In genomic region chr1:112849425-112849966, GRCh38 we compare ENCODE assay signal across 8 cellular contexts.
DNase-seq lines count a peak whose midpoint lies in the region; ATAC-seq, FAIRE-seq and TF ChIP-seq lines count a peak whose summit lies in the region.

No MANE protein-coding gene starts in this region.

- H3K27ac Mint-ChIP-seq in activated naive CD8-positive, alpha-beta T cell treated with anti-CD3 and anti-CD28 coated beads, Interleukin-2, amount 10 ng/mL, durations not matched to agents 7 days and 5 days, result no peak overlapping the region
- peak overlapping the region; percentile 87 for H3K27ac Mint-ChIP-seq in progenitor cell of endocrine pancreas

- no peaks in the 10 kb centered on the region for H3K9me3 Mint-ChIP-seq in activated naive CD8-positive, alpha-beta T cell treated with anti-CD3 and anti-CD28 coated beads, Interleukin-2, amount 10 ng/mL, durations not matched to agents 7 days and 5 days
- peaks cover 4% of the 10 kb centered on the region for H3K9me3 Mint-ChIP-seq in progenitor cell of endocrine pancreas (ENCODE audit: low read depth)

- H3K4me2 ChIP-seq in A549, result peak overlapping the region; percentile 82

- intact Hi-C loops in heart left ventricle (cut with DNase I), result no loop called here

- TF ChIP-seq CTCF in A549 (IDR thresholded peaks at IDR 0.05) (no peak), heart left ventricle (IDR thresholded peaks at IDR 0.05) (no peak), progenitor cell of endocrine pancreas (IDR thresholded peaks at IDR 0.05; ENCODE audit: unreplicated experiment) (no peak)

- FAIRE-seq in A549 (lab: Jason Lieb, UNC) (no peak), HTR-8/SVneo (lab: Jason Lieb, UNC) (no peak)

- H3K4me3 ChIP-seq in A549 (peak overlapping the region; percentile 47), heart left ventricle (peak overlapping the region; percentile 20 to 58 (median 48))

- CTCF ChIA-PET in A549 (lab: Yijun Ruan, JAX), result no interaction called here

- no peaks in the 10 kb centered on the region for H3K36me3 Mint-ChIP-seq in activated naive CD8-positive, alpha-beta T cell treated with anti-CD3 and anti-CD28 coated beads, Interleukin-2, amount 10 ng/mL, durations not matched to agents 7 days and 5 days
- peaks cover 9% of the 10 kb centered on the region for H3K36me3 Mint-ChIP-seq in progenitor cell of endocrine pancreas (ENCODE audit: insufficient read depth)

- POLR2A ChIA-PET in A549 (lab: Yijun Ruan, JAX), result no interaction called here
- POLR2A ChIA-PET in activated naive CD8-positive, alpha-beta T cell treated with anti-CD3 and anti-CD28 coated beads, Interleukin-2, amount 10 ng/mL, durations not matched to agents 7 days and 5 days (lab: Charles Lee), result no interaction called here

- TF ChIP-seq EP300 in A549 (IDR thresholded peaks at IDR 0.05), result no peak

- H3K9me3 ChIP-seq in A549 (no peaks in the 10 kb centered on the region), heart left ventricle (no peaks in the 10 kb centered on the region)

- no peaks in the 10 kb centered on the region for H3K4me1 ChIP-seq in A549
- peaks cover 0 to 12% (median 2%) of the 10 kb centered on the region in 12 donors for H3K4me1 ChIP-seq in heart left ventricle

- H3K27me3 Mint-ChIP-seq in activated naive CD8-positive, alpha-beta T cell treated with anti-CD3 and anti-CD28 coated beads, Interleukin-2, amount 10 ng/mL, durations not matched to agents 7 days and 5 days, result peaks cover 68% of the 10 kb centered on the region
- peaks cover 8% of the 10 kb centered on the region for H3K27me3 Mint-ChIP-seq in progenitor cell of endocrine pancreas

- peak overlapping the region; percentile 29 for H3K4me3 Mint-ChIP-seq in activated naive CD8-positive, alpha-beta T cell treated with anti-CD3 and anti-CD28 coated beads, Interleukin-2, amount 10 ng/mL, durations not matched to agents 7 days and 5 days
- peak overlapping the region; percentile 84 for H3K4me3 Mint-ChIP-seq in progenitor cell of endocrine pancreas (ENCODE audit: low read depth)

- DNase-seq in A549 (ENCODE audit: low read depth in 1 of 2, low spot score in 1 of 2), result peak in 1 of 2 experiments; percentile 9
- peak; percentile 51 for DNase-seq in HTR-8/SVneo (ENCODE audit: insufficient read length, low spot score)
- DNase-seq in activated naive CD8-positive, alpha-beta T cell treated with anti-CD3 and anti-CD28 coated beads, Interleukin-2, amount 10 ng/mL, durations not matched to agents 7 days and 5 days, result no peak
- DNase-seq in heart left ventricle, result peak in 1 of 5 donors; percentile 26
- DNase-seq in progenitor cell of endocrine pancreas (ENCODE audit: low spot score, unreplicated experiment), result peak; percentile 56
- no peak for DNase-seq in NCI-H187 (lab: John Stamatoyannopoulos, UW)

- TF ChIP-seq RAD21 in A549 (conservative IDR thresholded peaks at IDR 0.05 in 1 of 2, IDR thresholded peaks at IDR 0.05 in 1 of 2), result no peak

- H3K36me3 ChIP-seq in heart left ventricle, result no peaks in the 10 kb centered on the region

- TF ChIP-seq POLR2A in A549 (IDR thresholded peaks at IDR 0.05; ENCODE audit: low read length) (no peak), heart left ventricle (IDR thresholded peaks at IDR 0.05) (no peak)

- peaks cover 0 to 33% (median 6%) of the 10 kb centered on the region in 9 donors for H3K27me3 ChIP-seq in heart left ventricle

- H3K4me1 Mint-ChIP-seq in activated naive CD8-positive, alpha-beta T cell treated with anti-CD3 and anti-CD28 coated beads, Interleukin-2, amount 10 ng/mL, durations not matched to agents 7 days and 5 days, result no peaks in the 10 kb centered on the region
- H3K4me1 Mint-ChIP-seq in progenitor cell of endocrine pancreas (ENCODE audit: low read depth), result peaks cover 4% of the 10 kb centered on the region

- WGBS in A549 (ENCODE audit: missing lambda C conversion rate), result no CpG with 5 or more reads among the region's 53 CpGs
- WGBS in heart left ventricle, 4 donors, result 0 to 2% (median 1%) methylated on average over 21 to 53 of the region's 53 CpGs

- H3K27ac ChIP-seq in A549 (peak overlapping the region; percentile 55 to 79; a peak in 5 of 6 replicates), heart left ventricle (no peak overlapping the region)

- ATAC-seq in A549 (peak; percentile 73 to 76), heart left ventricle (peak in 3 of 4 donors; percentile 52 to 65 (median 62)), HG03159 (IDR thresholded peaks at IDR 0.05; ENCODE audit: unreplicated experiment) (no peak), GM21381 (IDR thresholded peaks at IDR 0.05; ENCODE audit: unreplicated experiment) (no peak)
- ATAC-seq in activated naive CD8-positive, alpha-beta T cell treated with anti-CD3 and anti-CD28 coated beads, Interleukin-2, amount 10 ng/mL, durations not matched to agents 7 days and 5 days (ENCODE audit: low read depth), result no peak

TF ChIP-seq in A549, 52 proteins besides CTCF, POLR2A, EP300 and RAD21:
- TF ChIP-seq KDM5A (IDR thresholded peaks at IDR 0.05) (no peak), KDM1A (IDR thresholded peaks at IDR 0.05; ENCODE audit: low read depth) (no peak), E2F6 (IDR thresholded peaks at IDR 0.05; ENCODE audit: borderline replicate concordance, low read depth) (peak; percentile 52; the same call in 1 of the 2 replicates), MAX (IDR thresholded peaks at IDR 0.05) (peak; percentile 44; the same call in 1 of the 2 replicates)

Comparison
In these comparisons a context has a peak if more than half of its experiments do, and no peak if none do; other contexts are left out.
1. ATAC-seq: peak in A549 (2 of 2) and heart left ventricle (3 of 4); none in activated naive CD8-positive, alpha-beta T cell treated with anti-CD3 and anti-CD28 coated beads, Interleukin-2, amount 10 ng/mL, durations not matched to agents 7 days and 5 days (single experiment), HG03159 (single experiment) and GM21381 (single experiment).
2. DNase-seq: peak in HTR-8/SVneo (single experiment) and progenitor cell of endocrine pancreas (single experiment); none in activated naive CD8-positive, alpha-beta T cell treated with anti-CD3 and anti-CD28 coated beads, Interleukin-2, amount 10 ng/mL, durations not matched to agents 7 days and 5 days (single experiment) and NCI-H187 (0 of 2).
3. H3K27ac ChIP-seq: peak in A549 (2 of 2); none in heart left ventricle (0 of 12).